In genomic region chr10:44460499-44460898, GRCh38 we compare ENCODE assay signal across 27 cellular contexts.
DNase-seq lines count a peak whose midpoint lies in the region; ATAC-seq, FAIRE-seq and TF ChIP-seq lines count a peak whose summit lies in the region.
"Had no signal": no experiment of that assay in that cellular context is flagged by ENCODE, and none has a peak within 500 bp of the region (broad histone marks: within the 10 kb centered on the region; RNA-seq: fewer than 3 reads in every experiment).

No MANE protein-coding gene starts in this region.

- TF ChIP-seq RAD21 in K562 (CRISPR knock-in tag; conservative IDR thresholded peaks at IDR 0.05 in 1 of 2, IDR thresholded peaks at IDR 0.05 in 1 of 2) = no peak

- CTCF ChIA-PET in MCF 10A (lab: Yijun Ruan, JAX) = no interaction called here
- CTCF ChIA-PET in mammary epithelial cell (lab: Charles Lee; ENCODE audit: low non-redundant PET) = no interaction called here
- CTCF ChIA-PET in K562 (lab: Yijun Ruan, JAX; ENCODE audit: low intra/inter-chr PET ratio) = no interaction called here

- DNase-seq in MCF 10A (ENCODE audit: unreplicated experiment) = peak; percentile 37
- DNase-seq in mammary epithelial cell = no peak
- no peak for DNase-seq in K562 (ENCODE audit: extremely low read depth in 1 of 4, low spot score in 3 of 4)
- peak; percentile 60 for DNase-seq in fibroblast of mammary gland (ENCODE audit: low read depth)
- no peak for DNase-seq in T1000 (lab: John Stamatoyannopoulos, UW)
- DNase-seq in NCI-H510A (lab: John Stamatoyannopoulos, UW) = no peak
- no peak for DNase-seq in vagina (ENCODE audit: extremely low spot score in 2 of 2)
- no peak for DNase-seq in DMS79 treated with DMSO at 0.1 percent for 48 hours (lab: John Stamatoyannopoulos, UW)
- DNase-seq: ACHN; Caco-2; CD4-positive, alpha-beta memory T cell; NCI-H1105; NCI-H146; NCI-H2029; NCI-H2227 treated with DMSO at 0.1 percent for 48 hours; NCI-H510A treated with DMSO at 0.1 percent for 48 hours; NCI-H748 treated with DMSO at 0.1 percent for 48 hours; PC-9; RPMI8226; SHP77 treated with DMSO at 0.1 percent for 48 hours had no signal

- BruUV-seq in MCF 10A (replicated peaks; lab: Mats Ljungman, UMichigan) (no TSS peak), mammary epithelial cell (replicated peaks; lab: Mats Ljungman, UMichigan) (no TSS peak), K562 (replicated peaks; lab: Mats Ljungman, UMichigan) (no TSS peak)

- no peak overlapping the region for H3K4me2 ChIP-seq in mammary epithelial cell (ENCODE audit: insufficient read depth, low read depth, low read length)
- no peak overlapping the region for H3K4me2 ChIP-seq in K562 (ENCODE audit: insufficient read depth, low read length)
- H3K4me2 ChIP-seq: KMS-11, PC-9 had no signal

- dilution Hi-C loops in mammary epithelial cell (cut with HindIII; ENCODE audit: low sequenced_read_pairs) = no loop called here

- peaks cover 8% of the 10 kb centered on the region for H3K9me3 Mint-ChIP-seq in MCF 10A (ENCODE audit: unreplicated experiment)

- in situ Hi-C loops in mammary epithelial cell (cut with MboI; ENCODE audit: low sequenced_read_pairs in 2 of 2) (no loop called here), K562 (cut with MboI) (no loop called here)

- no peaks in the 10 kb centered on the region for H3K4me1 ChIP-seq in mammary epithelial cell (ENCODE audit: insufficient read depth, low read length)
- no peaks in the 10 kb centered on the region for H3K4me1 ChIP-seq in K562 (replicated peaks in 1 of 2; ENCODE audit: control insufficient read depth in 2 of 2, insufficient read depth in 2 of 2, low read length in 2 of 2)
- H3K4me1 ChIP-seq in vagina = peaks cover 14% of the 10 kb centered on the region
- H3K4me1 ChIP-seq: Caco-2 had no signal

- H3K9me1 ChIP-seq in K562 (ENCODE audit: control insufficient read depth, insufficient read depth, low read length) = no peaks in the 10 kb centered on the region

- 25% methylated on average over 1 of the region's 1 CpG for WGBS in mammary epithelial cell (ENCODE audit: low coverage, missing lambda C conversion rate)
- 0% methylated on average over 1 of the region's 1 CpG for WGBS in K562 (ENCODE audit: insufficient coverage, low coverage, missing lambda C conversion rate)

- no peaks in the 10 kb centered on the region for H3K27me3 Mint-ChIP-seq in MCF 10A (ENCODE audit: insufficient read depth, unreplicated experiment)

- no peak for TF ChIP-seq EP300 in K562 (IDR thresholded peaks at IDR 0.05; ENCODE audit: low read length)

- H2AFZ ChIP-seq in mammary epithelial cell (ENCODE audit: low read depth, low read length) (no peak overlapping the region), K562 (ENCODE audit: low read depth, low read length) (no peak overlapping the region)
- H2AFZ ChIP-seq: PC-9 had no signal

- no peak overlapping the region for H3K4me3 ChIP-seq in mammary epithelial cell (replicated peaks in 1 of 3; ENCODE audit: insufficient read depth in 1 of 3, low read depth in 2 of 3, low read length in 3 of 3)
- H3K4me3 ChIP-seq in K562 = no peak overlapping the region
- no peak overlapping the region for H3K4me3 ChIP-seq in fibroblast of mammary gland (ENCODE audit: control insufficient read depth, low read depth, low read length)
- no peak overlapping the region for H3K4me3 ChIP-seq in vagina
- H3K4me3 ChIP-seq: BLaER1 treated with 17β-estradiol and CSF1 and Interleukin-3, amounts not matched to agents 10 nM and 100 nM; PC-9; SK-N-MC had no signal

- FAIRE-seq in K562 (lab: Jason Lieb, UNC) = no peak
- FAIRE-seq: G401.6, GM18507, H54 had no signal

- H3K27ac Mint-ChIP-seq in MCF 10A (ENCODE audit: low read depth, unreplicated experiment) = no peak overlapping the region
- H3K27ac Mint-ChIP-seq: CD4-positive, alpha-beta memory T cell had no signal

- H3K36me3 Mint-ChIP-seq in MCF 10A (ENCODE audit: insufficient read depth, unreplicated experiment) = no peaks in the 10 kb centered on the region
- H3K36me3 Mint-ChIP-seq: CD4-positive, alpha-beta memory T cell had no signal

- no peak for TF ChIP-seq POLR2A in K562 (conservative IDR thresholded peaks at IDR 0.05)
- no peak for TF ChIP-seq POLR2A in vagina (IDR thresholded peaks at IDR 0.05)

- H3K9ac ChIP-seq in mammary epithelial cell (ENCODE audit: insufficient read depth, low read length) = no peak overlapping the region
- H3K9ac ChIP-seq in K562 (ENCODE audit: insufficient read depth in 1 of 2, low read depth in 2 of 2, low read length in 2 of 2) = no peak overlapping the region
- H3K9ac ChIP-seq: BLaER1 treated with 17β-estradiol and CSF1 and Interleukin-3, amounts not matched to agents 10 nM and 100 nM; KMS-11 had no signal

- H3K36me3 ChIP-seq in mammary epithelial cell (ENCODE audit: insufficient read depth, low read length) = no peaks in the 10 kb centered on the region
- no peaks in the 10 kb centered on the region for H3K36me3 ChIP-seq in K562 (ENCODE audit: control insufficient read depth, insufficient read depth, low read length)
- H3K36me3 ChIP-seq in vagina = no peaks in the 10 kb centered on the region
- H3K36me3 ChIP-seq: BLaER1 treated with 17β-estradiol and CSF1 and Interleukin-3, amounts not matched to agents 10 nM and 100 nM had no signal

- no peak for ATAC-seq in K562

- TF ChIP-seq CTCF in MCF 10A (IDR thresholded peaks at IDR 0.05; ENCODE audit: unreplicated experiment) = no peak
- TF ChIP-seq CTCF in mammary epithelial cell (conservative IDR thresholded peaks at IDR 0.05 in 1 of 2, IDR thresholded peaks at IDR 0.05 in 1 of 2; ENCODE audit: extremely low read depth in 1 of 2, insufficient read depth in 1 of 2, low read depth in 1 of 2, low read length in 2 of 2) = no peak
- no peak for TF ChIP-seq CTCF in K562 (IDR thresholded peaks at IDR 0.05 in 2 of 3, conservative IDR thresholded peaks at IDR 0.05 in 1 of 3; ENCODE audit: insufficient read depth in 2 of 3, low read depth in 1 of 3, low read length in 3 of 3)
- TF ChIP-seq CTCF in fibroblast of mammary gland (conservative IDR thresholded peaks at IDR 0.05; ENCODE audit: control insufficient read depth, insufficient read depth, low read depth, low read length) = no peak
- no peak for TF ChIP-seq CTCF in vagina (IDR thresholded peaks at IDR 0.05)

- intact Hi-C loops in MCF 10A (cut with micrococcal nuclease) = loop anchor here (10.0 kb wide), 2 partner anchors 344 to 394 kb away; no protein-coding TSS in a partner anchor
- intact Hi-C loops in mammary epithelial cell (cut with micrococcal nuclease) = no loop called here
- intact Hi-C loops in K562 (cut with micrococcal nuclease) = no loop called here
- intact Hi-C loops in vagina (cut with DNase I) = no loop called here

- H3K79me2 ChIP-seq in mammary epithelial cell (ENCODE audit: insufficient read depth, low read length) = no peaks in the 10 kb centered on the region
- H3K79me2 ChIP-seq in K562 (ENCODE audit: control insufficient read depth, insufficient read depth, low read length) = no peaks in the 10 kb centered on the region

- H3K4me1 Mint-ChIP-seq in MCF 10A (ENCODE audit: insufficient read depth, unreplicated experiment) = peaks cover 27% of the 10 kb centered on the region
- H3K4me1 Mint-ChIP-seq: CD4-positive, alpha-beta memory T cell had no signal

- no peak overlapping the region for H3K4me3 Mint-ChIP-seq in MCF 10A (ENCODE audit: unreplicated experiment)
- H3K4me3 Mint-ChIP-seq: CD4-positive, alpha-beta memory T cell had no signal

- POLR2A ChIA-PET in MCF 10A (lab: Yijun Ruan, JAX) (no interaction called here), K562 (lab: Yijun Ruan, JAX) (interaction anchor here (0.5 kb wide), 1 partner anchor 435 kb away, joined by 3 read pairs; no protein-coding TSS in a partner anchor)

- no peaks in the 10 kb centered on the region for H3K27me3 ChIP-seq in mammary epithelial cell (ENCODE audit: insufficient read depth, low read length)
- H3K27me3 ChIP-seq in K562 (ENCODE audit: control insufficient read depth in 2 of 2, insufficient read depth in 2 of 2, low read length in 2 of 2) = peaks cover 0 to 5% of the 10 kb centered on the region in 2 experiments; a peak in 1 of 5 replicates
- no peaks in the 10 kb centered on the region for H3K27me3 ChIP-seq in vagina
- H3K27me3 ChIP-seq: BLaER1 treated with 17β-estradiol and CSF1 and Interleukin-3, amounts not matched to agents 10 nM and 100 nM had no signal

- H4K20me1 ChIP-seq in mammary epithelial cell (ENCODE audit: insufficient read depth, low read length) (no peaks in the 10 kb centered on the region), K562 (replicated peaks; ENCODE audit: control insufficient read depth, insufficient read depth, low read length) (0 out of 2 replicates have a peak, but pooled peaks cover 2% of the 10 kb centered on the region)
- H4K20me1 ChIP-seq: BLaER1 treated with 17β-estradiol and CSF1 and Interleukin-3, amounts not matched to agents 10 nM and 100 nM had no signal

- no peak overlapping the region for H3K27ac ChIP-seq in mammary epithelial cell (ENCODE audit: insufficient read depth, low read depth, low read length)
- no peak overlapping the region for H3K27ac ChIP-seq in K562 (ENCODE audit: extremely low read depth, low read depth, low read length)
- no peak overlapping the region for H3K27ac ChIP-seq in vagina
- H3K27ac ChIP-seq: 22Rv1; BLaER1 treated with 17β-estradiol and CSF1 and Interleukin-3, amounts not matched to agents 10 nM and 100 nM; KMS-11; PC-9; SK-N-MC had no signal

- peaks cover 21% of the 10 kb centered on the region for H3K9me3 ChIP-seq in mammary epithelial cell (replicated peaks; ENCODE audit: insufficient read depth, low read length)
- no peaks in the 10 kb centered on the region for H3K9me3 ChIP-seq in K562 (replicated peaks; ENCODE audit: control insufficient read depth, insufficient read depth, low read depth, low read length)
- no peaks in the 10 kb centered on the region for H3K9me3 ChIP-seq in vagina
- H3K9me3 ChIP-seq: Caco-2 had no signal

TF ChIP-seq in K562, 482 proteins besides CTCF, POLR2A, EP300 and RAD21:
- TF ChIP-seq CEBPG (CRISPR knock-in tag; IDR thresholded peaks at IDR 0.05) (no peak), CEBPG (tag; conservative IDR thresholded peaks at IDR 0.05 in 1 of 2, IDR thresholded peaks at IDR 0.05 in 1 of 2) (peak in 1 of 2 experiments; percentile 47; a peak in 2 of 4 replicates), CEBPB (tag; IDR thresholded peaks at IDR 0.05) (peak; percentile 55), HMBOX1 (IDR thresholded peaks at IDR 0.05) (no peak)

Comparison
In these comparisons a context has a peak if more than half of its experiments do, and no peak if none do; other contexts are left out.
1. DNase-seq: peak in MCF 10A (single experiment) and fibroblast of mammary gland (single experiment); none in mammary epithelial cell (single experiment), K562 (0 of 4), T1000 (single experiment), NCI-H510A (single experiment), vagina (0 of 2) and DMS79 treated with DMSO at 0.1 percent for 48 hours (single experiment).